ENCODE assay signal across 27 cellular contexts in genomic region chr3:162541923-162542322, GRCh38.
"Had no signal": no experiment of that assay in that cellular context is flagged by ENCODE, and none has a peak within 500 bp of the region (broad histone marks: within the 10 kb centered on the region; RNA-seq: fewer than 3 reads in every experiment).

No MANE protein-coding gene starts in this region.

- H3K9me3 ChIP-seq: stomach, suprapubic skin, testis, thoracic aorta, thyroid gland, tibial artery, tibial nerve, transverse colon, upper lobe of left lung, upper lobe of right lung, uterus, vagina had no signal

- H3K27ac ChIP-seq: stomach, suprapubic skin, testis, thoracic aorta, thyroid gland, tibial artery, tibial nerve, transverse colon, upper lobe of left lung, upper lobe of right lung, uterus, vagina had no signal

- H3K27me3 ChIP-seq: stomach, suprapubic skin, testis, thyroid gland, tibial artery, tibial nerve, transverse colon, upper lobe of left lung, upper lobe of right lung, uterus, vagina had no signal

- FAIRE-seq: urothelium cell line had no signal

- H3K36me3 ChIP-seq: stomach, suprapubic skin, thoracic aorta, thyroid gland, tibial artery, tibial nerve, transverse colon, upper lobe of left lung, upper lobe of right lung, uterus, vagina had no signal

- ATAC-seq: stimulated activated effector memory CD8-positive, alpha-beta T cell treated with anti-CD3 and anti-CD28 coated beads, Interleukin-12 subunit alpha, Interleukin-12 subunit beta, amount 100 ng/mL, for 72 hours; stimulated activated memory B cell treated with anti-CD40 and anti-IgM and Interleukin-4, amounts not matched to agents 10 μg/mL and 1 μg/mL and 100 μg/mL, for 72 hours; stimulated activated naive B cell treated with anti-CD40 and anti-IgM and Interleukin-4, amounts not matched to agents 10 μg/mL and 1 μg/mL and 100 μg/mL, for 72 hours; stimulated activated naive CD8-positive, alpha-beta T cell treated with anti-CD3 and anti-CD28 coated beads, Interleukin-15, amount 100 ng/mL, for 72 hours; stimulated activated naive CD8-positive, alpha-beta T cell treated with anti-CD3 and anti-CD28 coated beads, Interleukin-15, Interleukin-2, amounts not matched to agents 100 U/mL and 50 U/mL, for 24 hours; upper lobe of right lung had no signal

- H3K4me3 ChIP-seq: stomach, suprapubic skin, testis, thoracic aorta, thyroid gland, tibial artery, tibial nerve, transverse colon, upper lobe of left lung, upper lobe of right lung, uterus, vagina had no signal

- DNase-seq: stimulated activated CD4-positive, alpha-beta T cell treated with anti-CD3 and anti-CD28 coated beads, Interleukin-2, amount 100 ng/mL, for 48 hours; stimulated activated CD4-positive, alpha-beta T cell treated with anti-CD3 and anti-CD28 coated beads, Interleukin-4, amount 100 ng/mL, for 1 hour; stimulated activated CD4-positive, alpha-beta T cell treated with anti-CD3 and anti-CD28 coated beads, Interleukin-4, amount 100 ng/mL, for 24 hours; stimulated activated CD4-positive, alpha-beta T cell treated with anti-CD3 and anti-CD28 coated beads, Interleukin-4, amount 100 ng/mL, for 4 hours; stimulated activated CD8-positive, alpha-beta memory T cell treated with anti-CD3 and anti-CD28 coated beads, Interleukin-4, amount 100 ng/mL, for 48 hours; stimulated activated naive B cell treated with anti-CD40 and anti-IgM and Interleukin-4, amounts not matched to agents 10 μg/mL and 1 μg/mL and 100 μg/mL, for 72 hours; stimulated activated naive CD4-positive, alpha-beta T cell; stimulated activated naive CD4-positive, alpha-beta T cell treated with Interleukin-2 at 50 U/mL for 16 hours; stimulated activated naive CD8-positive, alpha-beta T cell treated with anti-CD3 and anti-CD28 coated beads, Interleukin-15, amount 100 ng/mL, for 72 hours; stimulated activated naive CD8-positive, alpha-beta T cell treated with anti-CD3 and anti-CD28 coated beads, Interleukin-15, Interleukin-2, amounts not matched to agents 100 U/mL and 50 U/mL, for 24 hours; stomach; substantia nigra; testis; thyroid gland; tibial artery; transverse colon; trophoblast cell; upper lobe of left lung; upper lobe of right lung; uterus had no signal

- H3K4me1 ChIP-seq: stomach, suprapubic skin, testis, thyroid gland, tibial artery, tibial nerve, transverse colon, upper lobe of left lung, upper lobe of right lung, uterus, vagina had no signal
